ENCODE assay signal across 1 cellular context in the genomic region with DNA sequence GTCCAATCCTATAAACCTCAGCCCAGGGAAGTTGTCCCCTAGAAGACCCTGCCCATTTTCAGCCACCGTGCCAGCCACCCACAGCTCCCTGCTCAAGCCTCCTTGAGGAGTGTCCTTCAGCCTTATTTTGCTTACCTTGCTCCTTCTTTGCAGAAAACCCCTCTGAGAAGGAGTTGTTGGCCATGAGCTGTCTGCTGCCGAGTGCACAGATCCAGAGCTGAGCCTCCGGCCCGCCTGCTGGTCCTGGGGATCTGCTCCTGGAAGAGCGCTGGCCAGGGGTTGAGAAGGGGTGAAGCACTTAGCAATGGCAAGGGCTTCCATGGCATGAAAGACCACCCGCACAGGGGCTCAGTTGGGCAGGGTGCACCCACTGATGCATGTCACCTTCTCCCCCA.
TF ChIP-seq lines count a peak whose summit lies in the region.

No MANE protein-coding gene starts in this region.

TF ChIP-seq in H1, 55 proteins besides CTCF, POLR2A, EP300 and RAD21:
- TF ChIP-seq ZNF274 (IDR thresholded peaks at IDR 0.05; ENCODE audit: borderline replicate concordance, extremely low read depth, low read length) (no peak), TCF12 (IDR thresholded peaks at IDR 0.05; ENCODE audit: low read depth, low read length) (no peak), SAP30 (IDR thresholded peaks at IDR 0.05; ENCODE audit: insufficient read depth, insufficient replicate concordance, low read length) (no peak), HDAC6 (IDR thresholded peaks at IDR 0.05; ENCODE audit: low read depth, low read length) (no peak), SIX5 (IDR thresholded peaks at IDR 0.05; ENCODE audit: low read depth, low read length) (no peak), YY1 (IDR thresholded peaks at IDR 0.05; ENCODE audit: low read depth, low read length) (no peak), CHD1 (IDR thresholded peaks at IDR 0.05; ENCODE audit: low read depth, low read length) (no peak), TAF1 (IDR thresholded peaks at IDR 0.05; ENCODE audit: low read depth, low read length) (no peak), SRF (IDR thresholded peaks at IDR 0.05; ENCODE audit: low read depth, low read length) (no peak), SP1 (IDR thresholded peaks at IDR 0.05; ENCODE audit: low read depth, low read length) (no peak), RFX5 (IDR thresholded peaks at IDR 0.05; ENCODE audit: borderline replicate concordance, low read depth, low read length) (no peak)
- TF ChIP-seq, protein P1, sequence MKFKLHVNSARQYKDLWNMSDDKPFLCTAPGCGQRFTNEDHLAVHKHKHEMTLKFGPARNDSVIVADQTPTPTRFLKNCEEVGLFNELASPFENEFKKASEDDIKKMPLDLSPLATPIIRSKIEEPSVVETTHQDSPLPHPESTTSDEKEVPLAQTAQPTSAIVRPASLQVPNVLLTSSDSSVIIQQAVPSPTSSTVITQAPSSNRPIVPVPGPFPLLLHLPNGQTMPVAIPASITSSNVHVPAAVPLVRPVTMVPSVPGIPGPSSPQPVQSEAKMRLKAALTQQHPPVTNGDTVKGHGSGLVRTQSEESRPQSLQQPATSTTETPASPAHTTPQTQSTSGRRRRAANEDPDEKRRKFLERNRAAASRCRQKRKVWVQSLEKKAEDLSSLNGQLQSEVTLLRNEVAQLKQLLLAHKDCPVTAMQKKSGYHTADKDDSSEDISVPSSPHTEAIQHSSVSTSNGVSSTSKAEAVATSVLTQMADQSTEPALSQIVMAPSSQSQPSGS (IDR thresholded peaks at IDR 0.05; ENCODE audit: low read length): no peak
